In the genomic region with DNA sequence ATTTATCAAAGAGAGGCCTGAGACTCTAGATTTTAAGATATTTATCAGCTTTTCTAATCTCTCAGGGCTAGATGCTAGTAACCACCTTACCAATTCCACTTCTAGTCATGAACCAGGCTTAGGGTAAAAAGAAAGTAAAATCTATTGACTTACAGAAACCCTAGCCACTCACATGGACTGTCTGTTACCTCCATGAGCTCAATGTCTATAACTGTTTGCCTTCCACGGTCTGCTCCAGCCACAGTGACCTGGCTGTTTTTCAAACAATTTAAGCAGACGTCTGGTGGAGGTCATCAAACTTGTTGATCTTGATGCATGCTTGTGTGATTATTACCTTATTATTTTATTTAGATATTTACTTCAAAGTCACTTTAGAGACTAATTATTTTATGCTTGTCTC, we compare ENCODE assay signal across 20 cellular contexts. TPM values are rescaled to one million over a fixed set of nuclear protein-coding genes. Genes with fewer than 3 reads are reported as not detected.
"Had no signal": no experiment of that assay in that cellular context is flagged by ENCODE, and none has a peak within 500 bp of the region (broad histone marks: within the 10 kb centered on the region; RNA-seq: fewer than 3 reads in every experiment).

No MANE protein-coding gene starts in this region.

RNA-seq across cellular contexts. Expression of a gene that starts 50.4 kb away (rescaled TPM):
- total RNA-seq: activated naive CD4-positive, alpha-beta T cell treated with anti-CD3 and anti-CD28 coated beads for 36 hours; activated naive CD4-positive, alpha-beta T cell treated with anti-CD3 and anti-CD28 coated beads, Interleukin-2, amount 50 U/mL, for 72 hours; activated naive CD8-positive, alpha-beta T cell treated with anti-CD3 and anti-CD28 coated beads for 36 hours; activated naive CD8-positive, alpha-beta T cell treated with anti-CD3 and anti-CD28 coated beads, Interleukin-2, amount 10 ng/mL, durations not matched to agents 7 days and 5 days; activated T-cell treated with anti-CD3 and anti-CD28 coated beads, Interleukin-2, amount 50 U/mL, for 4 hours; activated T-cell treated with anti-CD3 and anti-CD28 coated beads, Interleukin-2, amount 50 U/mL, for 72 hours; activated T-helper 1 cell treated with anti-CD3 and anti-CD28 coated beads, Interleukin-12 subunit alpha, Interleukin-12 subunit beta, Interleukin-2, Interleukin-4 antibody, amounts not matched to agents 30 ng/mL and 10 ng/mL and 1 ng/mL, durations not matched to agents 14 hours and 24 hours and 36 hours; activated T-helper 17 cell treated with anti-CD3 and anti-CD28 coated beads, Interleukin-2, amount 50 U/mL, for 72 hours; activated T-helper 2 cell treated with anti-CD3 and anti-CD28 coated beads, Interferon-gamma antibody, Interleukin-2, Interleukin-4, amounts not matched to agents 10 μg/mL and 5 μg/mL and 100 μg/mL, durations not matched to agents 14 hours and 24 hours and 36 hours; adrenal gland; aorta; ascending aorta; astrocyte; body of pancreas; breast epithelium; bronchial epithelial cell; cardiac muscle cell; cardiac septum; cerebellum; chondrocyte had no signal
